Comparison of ENCODE assay signal across 9 cellular contexts in the genomic region with DNA sequence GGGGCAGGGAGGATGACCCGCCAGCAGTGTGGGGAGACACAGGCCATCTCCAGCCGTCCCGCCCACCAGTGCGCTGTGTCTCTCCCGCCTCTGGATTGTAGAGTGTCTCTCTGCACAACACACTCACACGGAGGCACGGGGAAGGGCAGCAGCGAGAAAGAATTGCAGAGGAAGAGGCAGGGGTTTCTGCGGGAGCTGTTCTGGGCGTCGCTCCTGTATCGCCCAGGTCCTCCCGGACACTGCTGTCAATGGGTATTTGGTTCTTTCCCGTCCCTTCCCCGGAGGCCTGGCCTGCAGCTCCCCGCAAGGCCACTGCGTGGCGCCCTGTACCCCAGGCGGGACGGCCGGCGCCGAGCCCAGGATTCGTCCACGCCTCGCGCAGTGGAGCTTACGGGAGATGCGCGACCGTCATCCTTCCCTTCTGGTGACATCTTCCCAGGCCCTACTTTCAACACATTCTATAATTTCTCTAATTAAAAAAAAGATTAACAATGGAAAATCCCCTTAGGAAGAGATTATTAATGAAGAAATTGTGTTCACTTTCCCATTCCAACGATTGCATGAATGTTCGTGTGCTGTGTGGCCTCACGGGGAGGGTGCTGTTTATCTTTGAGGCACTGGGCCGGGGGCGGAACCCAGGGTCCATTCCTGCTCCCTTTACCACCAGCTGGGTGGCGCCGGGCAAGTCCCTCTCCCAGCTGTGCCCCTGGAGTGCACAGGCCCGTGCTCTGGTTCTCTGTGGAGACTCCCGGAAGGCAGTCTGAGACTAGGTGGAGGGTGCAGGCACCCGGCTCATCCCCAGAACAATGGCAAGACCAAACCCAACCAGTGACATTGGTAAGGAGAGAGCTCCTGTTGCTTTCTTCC.
DNase-seq lines count a peak whose midpoint lies in the region; ATAC-seq and TF ChIP-seq lines count a peak whose summit lies in the region.
"Had no signal": no experiment of that assay in that cellular context is flagged by ENCODE, and none has a peak within 500 bp of the region (broad histone marks: within the 10 kb centered on the region; RNA-seq: fewer than 3 reads in every experiment).

No MANE protein-coding gene starts in this region.

- peak; percentile 46 for TF ChIP-seq CTCF in left ventricle myocardium inferior (IDR thresholded peaks at IDR 0.05; ENCODE audit: borderline replicate concordance)
- TF ChIP-seq CTCF in VCaP (conservative IDR thresholded peaks at IDR 0.05), result peak; percentile 77
- TF ChIP-seq CTCF in transverse colon (IDR thresholded peaks at IDR 0.05), result peak in 4 of 5 experiments; percentile 29 to 52 (median 46)

- no peak for TF ChIP-seq POLR2A in transverse colon (IDR thresholded peaks at IDR 0.05)

- ATAC-seq in left ventricle myocardium superior (no peak), GM21619 (IDR thresholded peaks at IDR 0.05; ENCODE audit: unreplicated experiment) (no peak), HG02610 (IDR thresholded peaks at IDR 0.05; ENCODE audit: unreplicated experiment) (no peak)

- DNase-seq in left ventricle myocardium inferior (no peak), left ventricle myocardium superior (no peak), iPS-NIHi11 (ENCODE audit: low spot score) (peak; percentile 94), transverse colon (peak; percentile 13), NCI-H187 treated with DMSO at 0.1 percent for 48 hours (lab: John Stamatoyannopoulos, UW) (no peak)

- in situ Hi-C loops in transverse colon (cut with MboI; ENCODE audit: low pct_ligation_motif_present in 1 of 4, low pct_unique_long_range_greater_than_20kb in 1 of 4, low sequenced_read_pairs in 3 of 4), result no loop called here

- 3 to 22% methylated on average over 10 to 41 of the region's 41 CpGs for WGBS in transverse colon (ENCODE audit: low coverage in 1 of 2), 2 donors

- no peak overlapping the region for H3K4me3 ChIP-seq in left ventricle myocardium inferior
- H3K4me3 ChIP-seq in transverse colon, result no peak overlapping the region
- H3K4me3 ChIP-seq: skin epidermis had no signal

- H3K36me3 ChIP-seq in left ventricle myocardium inferior (no peaks in the 10 kb centered on the region), transverse colon (no peaks in the 10 kb centered on the region)

- TF ChIP-seq EP300 in transverse colon (IDR thresholded peaks at IDR 0.05; ENCODE audit: low read depth), result no peak

- H3K27ac ChIP-seq in left ventricle myocardium inferior (replicated peaks) (no peak overlapping the region), VCaP (no peak overlapping the region), transverse colon (no peak overlapping the region)
- H3K27ac ChIP-seq: skin epidermis had no signal

- H3K27me3 ChIP-seq in left ventricle myocardium inferior (ENCODE audit: low read depth) (peaks cover 72% of the 10 kb centered on the region), transverse colon (peaks cover 22% of the 10 kb centered on the region)

- H3K9me3 ChIP-seq in left ventricle myocardium inferior (replicated peaks), result no peaks in the 10 kb centered on the region
- H3K9me3 ChIP-seq in transverse colon, result no peaks in the 10 kb centered on the region

- H3K4me1 ChIP-seq in left ventricle myocardium inferior, result no peaks in the 10 kb centered on the region
- H3K4me1 ChIP-seq in transverse colon, result no peaks in the 10 kb centered on the region

- intact Hi-C loops in left ventricle myocardium inferior (cut with micrococcal nuclease), result no loop called here
- intact Hi-C loops in left ventricle myocardium superior (cut with micrococcal nuclease), result no loop called here
- intact Hi-C loops in transverse colon (cut with DNase I; ENCODE audit: low total_unique reads), result no loop called here

Comparison
In these comparisons a context has a peak if more than half of its experiments do, and no peak if none do; other contexts are left out.
1. DNase-seq: peak in iPS-NIHi11 (single experiment) and transverse colon (single experiment); none in left ventricle myocardium inferior (single experiment), left ventricle myocardium superior (single experiment) and NCI-H187 treated with DMSO at 0.1 percent for 48 hours (single experiment).
2. Peak in every context shown above with its lines, with median percentiles within 50 percentile points of each other: CTCF ChIP-seq.